ENCODE assay signal across 25 cellular contexts in genomic region chr5:133415506-133415905, GRCh38.
"Had no signal": no experiment of that assay in that cellular context is flagged by ENCODE, and none has a peak within 500 bp of the region (broad histone marks: within the 10 kb centered on the region; RNA-seq: fewer than 3 reads in every experiment).

No MANE protein-coding gene starts in this region.

- H3K9me3 Mint-ChIP-seq: activated B cell treated with CpG ODN at 0.5 μM for 24 hours; activated CD4-positive, alpha-beta memory T cell treated with anti-CD3 and anti-CD28 coated beads for 36 hours; activated T-cell treated with anti-CD3 and anti-CD28 coated beads, Interleukin-2, amount 50 U/mL, for 4 hours; activated T-helper 17 cell treated with anti-CD3 and anti-CD28 coated beads, Interleukin-2, amount 50 U/mL, for 72 hours; T-helper 2 cell treated with Interferon-gamma antibody and Interleukin-4, amounts not matched to agents 5 μg/mL and 100 μg/mL, for 36 hours had no signal

- H3K27ac Mint-ChIP-seq: activated B cell treated with CpG ODN at 0.5 μM for 24 hours; activated CD4-positive, alpha-beta memory T cell treated with anti-CD3 and anti-CD28 coated beads for 36 hours; activated CD8-positive, alpha-beta T cell treated with anti-CD3 and anti-CD28 coated beads, Interleukin-2, amount 10 ng/mL, durations not matched to agents 7 days and 5 days; activated naive CD8-positive, alpha-beta T cell; activated T-helper 17 cell treated with anti-CD3 and anti-CD28 coated beads, Interleukin-2, amount 50 U/mL, for 72 hours; endodermal cell; T-helper 17 cell; T-helper 2 cell treated with Interferon-gamma antibody and Interleukin-4, amounts not matched to agents 5 μg/mL and 100 μg/mL, for 36 hours had no signal

- H3K36me3 Mint-ChIP-seq: activated CD4-positive, alpha-beta memory T cell treated with anti-CD3 and anti-CD28 coated beads for 36 hours; activated naive CD8-positive, alpha-beta T cell had no signal

- H3K27ac ChIP-seq: body of pancreas, WERI-Rb-1 had no signal

- H3K27me3 ChIP-seq: body of pancreas had no signal

- ATAC-seq: activated CD4-positive, CD25-positive, alpha-beta regulatory T cell treated with anti-CD3 and anti-CD28 coated beads, Interleukin-2, amount 50 U/mL, for 24 hours; activated CD8-positive, alpha-beta T cell treated with anti-CD3 and anti-CD28 coated beads, Interleukin-2, amount 10 ng/mL, durations not matched to agents 7 days and 5 days; activated T-cell treated with anti-CD3 and anti-CD28 coated beads, Interleukin-2, amount 50 U/mL, for 4 hours; activated T-helper 17 cell treated with anti-CD3 and anti-CD28 coated beads, Interleukin-2, amount 50 U/mL, for 72 hours; body of pancreas; esophagus mucosa; T-helper 17 cell had no signal

- DNase-seq: activated B cell treated with CpG ODN at 0.5 μM for 24 hours; activated CD4-positive, alpha-beta memory T cell treated with anti-CD3 and anti-CD28 coated beads for 36 hours; activated CD4-positive, alpha-beta T cell treated with anti-CD3 and anti-CD28 coated beads for 48 hours; activated CD8-positive, alpha-beta T cell treated with anti-CD3 and anti-CD28 coated beads, Interleukin-2, amount 10 ng/mL, durations not matched to agents 7 days and 5 days; activated effector memory CD4-positive, alpha-beta T cell treated with Interleukin-2 at 50 U/mL for 16 hours; activated gamma-delta T cell treated with Interleukin-2 at 50 U/mL for 16 hours; activated naive CD4-positive, alpha-beta T cell treated with anti-CD3 and anti-CD28 coated beads, Interleukin-2, amount 50 U/mL, for 16 hours; activated naive CD4-positive, alpha-beta T cell treated with Interleukin-2 at 50 U/mL for 16 hours; activated T-cell treated with anti-CD3 and anti-CD28 coated beads, Interleukin-2, amount 50 U/mL, for 4 hours; amniotic stem cell; anterior cingulate cortex; body of pancreas; caudate nucleus; effector memory CD4-positive, alpha-beta T cell; endodermal cell; foreskin fibroblast; T-helper 1 cell; T-helper 17 cell; T1000; WERI-Rb-1 had no signal

- H3K4me1 Mint-ChIP-seq: activated T-helper 17 cell treated with anti-CD3 and anti-CD28 coated beads, Interleukin-2, amount 50 U/mL, for 72 hours; endodermal cell had no signal

- H3K4me3 Mint-ChIP-seq: activated B cell treated with CpG ODN at 0.5 μM for 24 hours; activated CD4-positive, alpha-beta memory T cell treated with anti-CD3 and anti-CD28 coated beads for 36 hours; activated CD8-positive, alpha-beta T cell treated with anti-CD3 and anti-CD28 coated beads, Interleukin-2, amount 10 ng/mL, durations not matched to agents 7 days and 5 days; activated naive CD8-positive, alpha-beta T cell; activated T-cell treated with anti-CD3 and anti-CD28 coated beads, Interleukin-2, amount 50 U/mL, for 4 hours; activated T-helper 17 cell treated with anti-CD3 and anti-CD28 coated beads, Interleukin-2, amount 50 U/mL, for 72 hours; endodermal cell; T-helper 17 cell; T-helper 2 cell treated with Interferon-gamma antibody and Interleukin-4, amounts not matched to agents 5 μg/mL and 100 μg/mL, for 36 hours had no signal

- H3K4me3 ChIP-seq: body of pancreas had no signal
